ENCODE assay signal across 1 cellular context in the genomic region with DNA sequence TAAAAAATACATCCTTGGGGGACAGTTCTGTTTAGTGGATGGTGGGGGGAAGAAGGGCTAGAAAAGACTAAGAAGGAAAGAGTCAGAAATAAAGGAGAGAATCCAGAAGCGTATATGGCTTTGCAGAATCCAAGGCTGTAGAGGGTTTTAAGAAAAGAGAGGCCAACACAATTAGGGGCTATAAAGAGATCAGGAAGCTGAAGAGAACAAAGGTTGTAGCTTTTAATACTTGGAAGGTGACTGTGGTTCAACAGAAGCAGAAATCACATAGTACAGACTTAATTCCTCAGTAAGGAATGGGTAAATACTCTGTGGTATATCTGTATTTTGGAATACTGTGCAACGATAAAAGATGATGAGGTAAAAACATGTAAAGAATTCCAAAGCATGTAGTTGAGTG.
TF ChIP-seq lines count a peak whose summit lies in the region.

No MANE protein-coding gene starts in this region.

TF ChIP-seq in K562, 482 proteins besides CTCF, POLR2A, EP300 and RAD21 (continued from another document):
- TF ChIP-seq, protein P1, sequence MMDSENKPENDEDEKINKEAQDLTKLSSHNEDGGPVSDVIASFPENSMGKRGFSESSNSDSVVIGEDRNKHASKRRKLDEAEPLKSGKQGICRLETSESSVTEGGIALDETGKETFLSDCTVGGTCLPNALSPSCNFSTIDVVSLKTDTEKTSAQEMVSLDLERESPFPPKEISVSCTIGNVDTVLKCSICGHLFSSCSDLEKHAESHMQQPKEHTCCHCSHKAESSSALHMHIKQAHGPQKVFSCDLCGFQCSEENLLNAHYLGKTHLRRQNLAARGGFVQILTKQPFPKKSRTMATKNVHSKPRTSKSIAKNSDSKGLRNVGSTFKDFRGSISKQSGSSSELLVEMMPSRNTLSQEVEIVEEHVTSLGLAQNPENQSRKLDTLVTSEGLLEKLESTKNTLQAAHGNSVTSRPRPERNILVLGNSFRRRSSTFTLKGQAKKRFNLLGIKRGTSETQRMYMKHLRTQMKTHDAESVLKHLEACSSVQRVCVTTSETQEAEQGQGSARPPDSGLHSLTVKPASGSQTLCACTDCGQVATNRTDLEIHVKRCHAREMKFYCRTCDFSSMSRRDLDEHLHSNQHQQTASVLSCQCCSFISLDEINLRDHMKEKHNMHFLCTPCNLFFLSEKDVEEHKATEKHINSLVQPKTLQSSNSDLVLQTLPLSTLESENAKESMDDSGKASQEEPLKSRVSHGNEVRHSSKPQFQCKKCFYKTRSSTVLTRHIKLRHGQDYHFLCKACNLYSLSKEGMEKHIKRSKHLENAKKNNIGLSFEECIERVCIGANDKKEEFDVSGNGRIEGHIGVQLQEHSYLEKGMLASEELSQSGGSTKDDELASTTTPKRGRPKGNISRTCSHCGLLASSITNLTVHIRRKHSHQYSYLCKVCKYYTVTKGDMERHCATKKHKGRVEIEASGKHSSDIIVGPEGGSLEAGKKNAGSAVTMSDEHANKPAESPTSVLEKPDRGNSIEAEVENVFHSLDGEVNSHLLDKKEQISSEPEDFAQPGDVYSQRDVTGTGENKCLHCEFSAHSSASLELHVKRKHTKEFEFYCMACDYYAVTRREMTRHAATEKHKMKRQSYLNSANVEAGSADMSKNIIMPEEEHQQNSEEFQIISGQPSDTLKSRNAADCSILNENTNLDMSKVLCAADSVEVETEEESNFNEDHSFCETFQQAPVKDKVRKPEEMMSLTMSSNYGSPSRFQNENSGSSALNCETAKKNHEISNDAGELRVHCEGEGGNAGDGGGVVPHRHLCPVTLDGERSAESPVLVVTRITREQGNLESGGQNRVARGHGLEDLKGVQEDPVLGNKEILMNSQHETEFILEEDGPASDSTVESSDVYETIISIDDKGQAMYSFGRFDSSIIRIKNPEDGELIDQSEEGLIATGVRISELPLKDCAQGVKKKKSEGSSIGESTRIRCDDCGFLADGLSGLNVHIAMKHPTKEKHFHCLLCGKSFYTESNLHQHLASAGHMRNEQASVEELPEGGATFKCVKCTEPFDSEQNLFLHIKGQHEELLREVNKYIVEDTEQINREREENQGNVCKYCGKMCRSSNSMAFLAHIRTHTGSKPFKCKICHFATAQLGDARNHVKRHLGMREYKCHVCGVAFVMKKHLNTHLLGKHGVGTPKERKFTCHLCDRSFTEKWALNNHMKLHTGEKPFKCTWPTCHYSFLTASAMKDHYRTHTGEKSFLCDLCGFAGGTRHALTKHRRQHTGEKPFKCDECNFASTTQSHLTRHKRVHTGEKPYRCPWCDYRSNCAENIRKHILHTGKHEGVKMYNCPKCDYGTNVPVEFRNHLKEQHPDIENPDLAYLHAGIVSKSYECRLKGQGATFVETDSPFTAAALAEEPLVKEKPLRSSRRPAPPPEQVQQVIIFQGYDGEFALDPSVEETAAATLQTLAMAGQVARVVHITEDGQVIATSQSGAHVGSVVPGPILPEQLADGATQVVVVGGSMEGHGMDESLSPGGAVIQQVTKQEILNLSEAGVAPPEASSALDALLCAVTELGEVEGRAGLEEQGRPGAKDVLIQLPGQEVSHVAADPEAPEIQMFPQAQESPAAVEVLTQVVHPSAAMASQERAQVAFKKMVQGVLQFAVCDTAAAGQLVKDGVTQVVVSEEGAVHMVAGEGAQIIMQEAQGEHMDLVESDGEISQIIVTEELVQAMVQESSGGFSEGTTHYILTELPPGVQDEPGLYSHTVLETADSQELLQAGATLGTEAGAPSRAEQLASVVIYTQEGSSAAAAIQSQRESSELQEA (IDR thresholded peaks at IDR 0.05; ENCODE audit: low read depth), result 0 out of 2 replicates have a peak, but pooled peaks have one; percentile 21
